8 cellular contexts compared by ENCODE assay signal in the genomic region with DNA sequence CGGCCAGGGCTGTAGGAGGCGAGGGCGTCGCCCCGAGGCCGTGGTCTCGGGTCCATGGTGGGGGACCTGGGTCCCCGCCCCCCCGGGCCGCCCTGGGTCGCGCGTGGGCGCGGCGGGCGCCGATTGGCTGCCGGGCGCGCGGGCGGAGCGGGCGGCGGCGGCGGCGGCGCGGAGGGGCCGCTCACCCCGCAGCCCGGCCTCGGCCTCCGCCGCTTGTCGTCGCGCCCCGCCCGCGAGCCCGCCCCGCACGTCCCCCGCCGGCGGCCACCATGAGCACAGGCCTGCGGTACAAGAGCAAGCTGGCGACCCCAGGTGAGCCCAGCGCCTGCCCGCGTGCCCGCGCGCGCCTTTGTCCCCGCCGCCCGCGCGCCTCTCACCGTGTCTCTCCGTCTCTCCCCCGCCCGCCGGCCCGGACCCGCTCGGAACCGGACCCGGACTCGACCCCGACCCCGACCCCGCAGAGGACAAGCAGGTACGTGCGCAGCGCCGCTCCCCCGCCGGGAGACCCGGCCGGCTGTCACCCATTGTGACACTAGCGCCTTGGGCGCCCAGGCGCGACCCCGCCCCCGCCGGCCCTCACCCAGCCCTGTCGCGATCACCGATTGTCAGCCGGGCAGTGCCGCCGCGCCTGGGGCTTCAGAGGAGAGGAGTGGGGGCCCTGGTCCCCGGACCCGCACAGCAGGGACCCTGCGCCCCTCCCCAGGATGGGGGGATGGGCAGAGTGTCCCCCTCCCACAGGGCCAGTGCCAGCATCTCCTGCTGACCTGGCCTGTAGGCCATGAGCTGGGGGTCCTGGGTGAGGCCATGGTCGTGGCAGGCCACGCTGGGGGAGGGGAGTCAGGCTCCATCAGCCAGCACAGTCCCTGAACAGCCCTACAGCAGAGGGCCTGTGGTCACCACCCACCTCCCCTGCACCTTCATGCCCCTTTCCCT. TPM values are rescaled to one million over a fixed set of nuclear protein-coding genes. Genes with fewer than 3 reads are reported as not detected.
DNase-seq lines count a peak whose midpoint lies in the region; ATAC-seq and TF ChIP-seq lines count a peak whose summit lies in the region.

A gene (plus strand): TSS at position 184 of the 933 bp plus-strand sequence. CDS start 86 bp downstream, at position 270.

- H3K4me1 ChIP-seq in mucosa of rectum (ENCODE audit: control insufficient read depth in 2 of 2, insufficient read depth in 2 of 2, low read length in 2 of 2), result peaks cover 8 to 11% of the 10 kb centered on the region in 2 donors

- no peaks in the 10 kb centered on the region for H3K36me3 ChIP-seq in mucosa of rectum (ENCODE audit: control insufficient read depth in 2 of 2, insufficient read depth in 2 of 2, low read length in 2 of 2)

- no peaks in the 10 kb centered on the region for H3K9me3 ChIP-seq in mucosa of rectum (ENCODE audit: control insufficient read depth in 2 of 2, low read length in 2 of 2)

- TF ChIP-seq CTCF in LNCaP clone FGC (IDR thresholded peaks at IDR 0.05; ENCODE audit: control insufficient read depth, extremely low read depth, insufficient read depth) (no peak), dorsolateral prefrontal cortex (IDR thresholded peaks at IDR 0.05 in 54 of 56, conservative IDR thresholded peaks at IDR 0.05 in 2 of 56; ENCODE audit: low read depth in 1 of 56, partially characterized antibody in 56 of 56) (no peak)

- H3K27ac ChIP-seq in dorsolateral prefrontal cortex (peak within 1 kb of the TSS in 44 of 59 donors; percentile 11 to 85 (median 65)), mucosa of rectum (ENCODE audit: low read depth in 2 of 2, low read length in 2 of 2) (no peak within 1 kb of the TSS)

- DNase-seq in AG08395 (ENCODE audit: low spot score) (peak; percentile 41), LNCaP clone FGC (ENCODE audit: low read depth) (no peak), dorsolateral prefrontal cortex (peak in 1 of 10 donors; percentile 50), GDM1 (lab: John Stamatoyannopoulos, UW) (no peak), foreskin melanocyte (no peak), NCI-H187 treated with DMSO at 0.1 percent for 48 hours (lab: John Stamatoyannopoulos, UW) (no peak)

- no peak for ATAC-seq in GM18873 (IDR thresholded peaks at IDR 0.05; ENCODE audit: low FRiP score, unreplicated experiment)

- intact Hi-C loops in dorsolateral prefrontal cortex (cut with DNase I), result loop anchor here (5.0 to 10.0 kb wide), 3 partner anchors 32 to 240 kb away; a partner anchor contains a TSS

- H3K27me3 ChIP-seq in dorsolateral prefrontal cortex (peaks cover 0 to 5% (median 0%) of the 10 kb centered on the region in 45 donors), mucosa of rectum (ENCODE audit: control insufficient read depth in 2 of 2, insufficient read depth in 2 of 2, low read length in 2 of 2) (peaks cover 12 to 36% of the 10 kb centered on the region in 2 donors)

- H3K9ac ChIP-seq in mucosa of rectum (ENCODE audit: low read depth in 1 of 2, low read length in 2 of 2), result no peak within 1 kb of the TSS

- H3K4me3 ChIP-seq in LNCaP clone FGC (ENCODE audit: low read depth, low read length), result peak within 1 kb of the TSS; percentile 72
- H3K4me3 ChIP-seq in dorsolateral prefrontal cortex, result peak within 1 kb of the TSS; percentile 45 to 82 (median 67)
- H3K4me3 ChIP-seq in mucosa of rectum (ENCODE audit: low read length in 2 of 2), result peak within 1 kb of the TSS; percentile 20 to 35

RNA-seq across cellular contexts. Expression of the gene that starts here (rescaled TPM):
- 100 to 1,000 TPM in 119 of 120 experiments, 10 to 100 TPM in 1; 92.1 to 538 (median 349) TPM for total RNA-seq in dorsolateral prefrontal cortex

Comparison
In these comparisons a context has a peak if more than half of its experiments do, and no peak if none do; other contexts are left out.
1. H3K27ac ChIP-seq: peak in dorsolateral prefrontal cortex (44 of 59); none in mucosa of rectum (0 of 2).
2. Peak in every context shown above with its lines, with median percentiles within 50 percentile points of each other: H3K4me3 ChIP-seq.